ENCODE assay signal across 12 cellular contexts in the genomic region with DNA sequence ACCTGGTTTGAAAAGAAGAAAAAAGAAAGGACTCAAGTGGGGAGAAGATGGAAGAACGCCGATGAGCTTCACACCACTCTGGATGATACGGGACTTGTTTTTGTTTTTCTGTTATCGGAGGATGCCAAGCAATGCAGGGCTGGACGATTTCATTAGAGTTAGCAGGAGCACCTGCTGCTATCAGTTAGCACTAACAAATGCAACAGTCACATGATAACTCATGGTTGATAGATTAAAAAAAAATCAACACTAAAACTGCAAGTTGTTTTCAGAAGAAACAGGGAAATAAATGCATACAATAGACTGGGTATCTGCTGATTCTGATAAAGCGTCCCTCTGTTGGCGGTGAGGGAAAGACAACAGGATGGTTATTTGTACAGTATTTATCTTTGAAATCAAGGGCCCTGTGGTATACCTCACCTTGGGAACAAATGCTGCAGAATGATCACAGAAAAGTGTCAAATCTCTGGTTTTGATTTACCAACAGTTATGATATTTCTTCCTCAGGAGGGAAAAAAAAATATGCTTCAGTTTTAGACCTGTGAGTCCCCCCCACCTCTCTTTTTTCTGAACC.
DNase-seq lines count a peak whose midpoint lies in the region; ATAC-seq and TF ChIP-seq lines count a peak whose summit lies in the region.
"Had no signal": no experiment of that assay in that cellular context is flagged by ENCODE, and none has a peak within 500 bp of the region (broad histone marks: within the 10 kb centered on the region; RNA-seq: fewer than 3 reads in every experiment).

No MANE protein-coding gene starts in this region.

- CTCF ChIA-PET in CD4-positive, alpha-beta memory T cell (lab: Charles Lee; ENCODE audit: partially characterized antibody): interaction anchor here (0.7 to 2.0 kb wide), 10 partner anchors 10 to 578 kb away, joined by 3 to 21 read pairs (median 4); no protein-coding TSS in a partner anchor

- peak overlapping the region in 6 of 8 donors; percentile 13 to 84 (median 32) for H3K4me3 Mint-ChIP-seq in CD4-positive, alpha-beta memory T cell

- H3K36me3 Mint-ChIP-seq in CD4-positive, alpha-beta memory T cell: peaks cover 4 to 49% of the 10 kb centered on the region in 2 donors

- POLR2A ChIA-PET in CD4-positive, alpha-beta memory T cell (lab: Charles Lee; ENCODE audit: partially characterized antibody): interaction anchor here (0.9 to 1.9 kb wide), 2 partner anchors 30 to 56 kb away, joined by 3 to 21 read pairs; no protein-coding TSS in a partner anchor

- no peaks in the 10 kb centered on the region for H3K9me3 ChIP-seq in CD4-positive, alpha-beta memory T cell (ENCODE audit: control insufficient read depth in 1 of 2, low read length in 2 of 2)
- H3K9me3 ChIP-seq in neutrophil (no peaks in the 10 kb centered on the region), BE2C (no peaks in the 10 kb centered on the region)
- H3K9me3 ChIP-seq: tibial nerve had no signal

- H3K27me3 ChIP-seq in CD4-positive, alpha-beta memory T cell (ENCODE audit: insufficient read depth, low read length): no peaks in the 10 kb centered on the region
- H3K27me3 ChIP-seq in dorsolateral prefrontal cortex: no peaks in the 10 kb centered on the region
- no peaks in the 10 kb centered on the region for H3K27me3 ChIP-seq in neutrophil
- H3K27me3 ChIP-seq in BE2C: no peaks in the 10 kb centered on the region
- H3K27me3 ChIP-seq: tibial nerve had no signal

- peak overlapping the region; percentile 68 for H3K27ac ChIP-seq in CD4-positive, alpha-beta memory T cell (ENCODE audit: low read depth, low read length)
- H3K27ac ChIP-seq in dorsolateral prefrontal cortex (peak overlapping the region in 32 of 59 donors; percentile 6 to 66 (median 45)), neutrophil (peak overlapping the region; percentile 32)

- peaks cover 0 to 2% (median 0%) of the 10 kb centered on the region in 8 donors for H3K9me3 Mint-ChIP-seq in CD4-positive, alpha-beta memory T cell

- no peak for TF ChIP-seq POLR2A in erythroblast (IDR thresholded peaks at IDR 0.05; ENCODE audit: low read length)

- TF ChIP-seq CTCF in dorsolateral prefrontal cortex (IDR thresholded peaks at IDR 0.05 in 54 of 56, conservative IDR thresholded peaks at IDR 0.05 in 2 of 56; ENCODE audit: low read depth in 1 of 56, partially characterized antibody in 56 of 56) (peak in 6 of 56 donors; percentile 4 to 26 (median 7)), neutrophil (IDR thresholded peaks at IDR 0.05) (no peak), BE2C (IDR thresholded peaks at IDR 0.05; ENCODE audit: low read depth, low read length) (no peak)

- H3K27me3 Mint-ChIP-seq in CD4-positive, alpha-beta memory T cell: no peaks in the 10 kb centered on the region

- intact Hi-C loops in CD4-positive, alpha-beta memory T cell (cut with micrococcal nuclease): no loop called here
- intact Hi-C loops in dorsolateral prefrontal cortex (cut with DNase I): loop anchor here (2.0 to 10.0 kb wide), 7 partner anchors 44 to 644 kb away; partner anchors contain the start of gene FOXP1 (in 1 of the 2)

- no peak for ATAC-seq in HG03135 (IDR thresholded peaks at IDR 0.05; ENCODE audit: unreplicated experiment)

- peak overlapping the region; percentile 80 to 98 (median 88) for H3K27ac Mint-ChIP-seq in CD4-positive, alpha-beta memory T cell

- H3K36me3 ChIP-seq in CD4-positive, alpha-beta memory T cell (ENCODE audit: insufficient read depth, low read length): no peaks in the 10 kb centered on the region
- H3K36me3 ChIP-seq in neutrophil (no peaks in the 10 kb centered on the region), BE2C (no peaks in the 10 kb centered on the region)
- H3K36me3 ChIP-seq: tibial nerve had no signal

- no peak overlapping the region for H3K4me3 ChIP-seq in CD4-positive, alpha-beta memory T cell (ENCODE audit: low read length in 2 of 2)
- H3K4me3 ChIP-seq in dorsolateral prefrontal cortex (peak overlapping the region in 2 of 59 donors; percentile 21 to 33), neutrophil (ENCODE audit: low read depth in 1 of 2, low read length in 1 of 2) (no peak overlapping the region), BE2C (ENCODE audit: low read depth, low read length) (no peak overlapping the region)
- H3K4me3 ChIP-seq: tibial nerve had no signal

- H3K4me1 Mint-ChIP-seq in CD4-positive, alpha-beta memory T cell: peaks cover 53 to 80% (median 66%) of the 10 kb centered on the region in 4 donors

- DNase-seq in CD4-positive, alpha-beta memory T cell: peak; percentile 29 to 50 (median 33)
- DNase-seq in NAMALWA (ENCODE audit: low spot score): peak; percentile 27
- no peak for DNase-seq in dorsolateral prefrontal cortex
- DNase-seq in erythroblast (lab: John Stamatoyannopoulos, UW): no peak
- no peak for DNase-seq in SW480 (ENCODE audit: low spot score)
- DNase-seq in BE2C: no peak
- DNase-seq: glutamatergic neuron; NCI-H226; stimulated activated CD4-positive, alpha-beta T cell treated with anti-CD3 and anti-CD28 coated beads, Interleukin-2, amount 100 ng/mL, for 24 hours had no signal

- peaks cover 71% of the 10 kb centered on the region for H3K4me1 ChIP-seq in CD4-positive, alpha-beta memory T cell (ENCODE audit: insufficient read depth, low read length)
- H3K4me1 ChIP-seq in neutrophil (ENCODE audit: control insufficient read depth in 1 of 2, insufficient read depth in 1 of 2, low read depth in 1 of 2, low read length in 1 of 2) (peaks cover 0 to 9% of the 10 kb centered on the region in 2 experiments), BE2C (peaks cover 1% of the 10 kb centered on the region)

Comparison
In these comparisons a context has a peak if more than half of its experiments do, and no peak if none do; other contexts are left out.
1. DNase-seq: peak in CD4-positive, alpha-beta memory T cell (5 of 5) and NAMALWA (single experiment); none in dorsolateral prefrontal cortex (0 of 10), erythroblast (0 of 2), SW480 (single experiment) and BE2C (single experiment).
2. Peak in every context shown above with its lines, with median percentiles within 50 percentile points of each other: H3K27ac ChIP-seq.